In the genomic region with DNA sequence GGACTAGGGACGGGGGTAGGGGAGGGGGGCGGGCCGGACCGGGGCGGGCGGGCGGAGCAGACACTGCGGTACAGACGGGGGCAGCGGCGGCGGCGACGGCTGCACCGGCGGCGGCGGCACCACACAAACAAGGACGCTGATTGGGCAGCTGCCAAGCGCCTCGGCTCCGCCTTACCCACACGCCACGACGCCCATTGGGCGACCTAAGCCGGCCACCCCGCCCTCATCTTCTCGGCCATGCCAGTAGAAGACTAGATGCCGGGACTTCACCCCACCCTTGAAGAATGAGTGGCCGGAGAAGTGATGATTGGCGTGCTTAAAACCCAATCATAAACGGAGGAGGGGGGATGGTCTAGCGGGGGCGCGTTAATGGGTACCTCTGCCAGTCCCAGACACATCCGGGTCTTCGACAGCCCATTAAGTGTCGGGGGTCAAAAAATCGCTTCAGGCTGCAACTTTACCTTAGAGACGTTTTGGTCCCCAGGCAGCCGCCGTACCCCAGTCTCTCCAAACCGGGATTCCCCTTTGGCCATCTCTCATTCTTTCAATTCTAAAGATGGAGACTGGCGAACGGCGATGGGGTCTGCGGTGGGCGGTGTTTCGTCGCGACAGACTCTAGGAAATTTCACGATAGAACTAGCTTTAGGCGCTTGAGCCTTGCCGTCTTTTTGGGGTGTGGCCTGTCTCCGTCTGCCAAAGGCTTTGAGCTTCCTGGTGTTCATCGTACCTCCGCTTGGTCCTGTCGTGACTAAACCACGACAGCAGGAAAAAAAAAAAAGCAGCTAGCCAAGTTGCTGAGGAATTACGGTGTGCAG, we compare ENCODE assay signal across 8 cellular contexts. TPM values are rescaled to one million over a fixed set of nuclear protein-coding genes. Genes with fewer than 3 reads are reported as not detected.
DNase-seq lines count a peak whose midpoint lies in the region; ATAC-seq, FAIRE-seq and TF ChIP-seq lines count a peak whose summit lies in the region.

A gene (minus strand): TSS at position 135 of the 815 bp plus-strand sequence. CDS start 94,625 bp downstream, outside the sequence.

- peaks cover 0 to 43% of the 10 kb centered on the region in 2 donors for H3K4me1 ChIP-seq in right atrium auricular region
- peaks cover 31% of the 10 kb centered on the region for H3K4me1 ChIP-seq in psoas muscle

- H3K4me1 Mint-ChIP-seq in T-helper 17 cell, result peaks cover 45% of the 10 kb centered on the region

- peak; percentile 100 for DNase-seq in NCI-H1694 treated with DMSO at 0.1 percent for 48 hours (lab: John Stamatoyannopoulos, UW)
- peak; percentile 96 to 98 (median 96) for DNase-seq in T-helper 17 cell
- peak; percentile 99 for DNase-seq in right atrium auricular region (ENCODE audit: low spot score)
- peak; percentile 99 to 100 for DNase-seq in psoas muscle
- DNase-seq in urothelium cell line (ENCODE audit: low spot score), result peak; percentile 99

- H3K4me3 ChIP-seq in right atrium auricular region, result peak within 1 kb of the TSS; percentile 73 to 84
- peak within 1 kb of the TSS; percentile 72 for H3K4me3 ChIP-seq in psoas muscle

- H3K27ac ChIP-seq in angular gyrus (ENCODE audit: low read depth, low read length) (peak within 1 kb of the TSS; percentile 91), right atrium auricular region (peak within 1 kb of the TSS; percentile 94 to 96), psoas muscle (peak within 1 kb of the TSS; percentile 92)

- FAIRE-seq in urothelium cell line (lab: Jason Lieb, UNC), result no peak

- peak within 1 kb of the TSS; percentile 97 for H3K4me3 Mint-ChIP-seq in T-helper 17 cell

- no peaks in the 10 kb centered on the region for H3K27me3 Mint-ChIP-seq in T-helper 17 cell

- H3K27ac Mint-ChIP-seq in T-helper 17 cell, result peak within 1 kb of the TSS; percentile 99

- intact Hi-C loops in psoas muscle (cut with DNase I), result loop anchor here (5.0 kb wide), 3 partner anchors 41 to 126 kb away; no protein-coding TSS in a partner anchor

- peak in 1 of 2 donors; percentile 5 for TF ChIP-seq CTCF in right atrium auricular region (IDR thresholded peaks at IDR 0.05)
- TF ChIP-seq CTCF in psoas muscle (IDR thresholded peaks at IDR 0.05), result no peak

- H3K36me3 ChIP-seq in right atrium auricular region, result no peaks in the 10 kb centered on the region
- no peaks in the 10 kb centered on the region for H3K36me3 ChIP-seq in psoas muscle (ENCODE audit: insufficient read depth in 1 of 2, low read depth in 1 of 2)

- H3K9me3 ChIP-seq in T-helper 17 cell (ENCODE audit: control insufficient read depth, low read length, poor library complexity, severe bottlenecking) (no peaks in the 10 kb centered on the region), right atrium auricular region (no peaks in the 10 kb centered on the region), psoas muscle (no peaks in the 10 kb centered on the region)

- peak; percentile 58 for TF ChIP-seq POLR2A in GM15510 (IDR thresholded peaks at IDR 0.05; ENCODE audit: borderline replicate concordance, extremely low read depth, insufficient read length)

- H3K27me3 ChIP-seq in right atrium auricular region (no peaks in the 10 kb centered on the region), psoas muscle (ENCODE audit: insufficient read depth in 3 of 3, low read length in 2 of 3) (no peaks in the 10 kb centered on the region)

- no peaks in the 10 kb centered on the region for H3K36me3 Mint-ChIP-seq in T-helper 17 cell (ENCODE audit: low read depth)

- ATAC-seq in HG02885 (IDR thresholded peaks at IDR 0.05; ENCODE audit: poor library complexity, unreplicated experiment) (peak; percentile 95), T-helper 17 cell (peak; percentile 93), psoas muscle (peak; percentile 95 to 98 (median 96))

- 0 to 1% (median 0%) methylated on average over 56 to 61 of the region's 61 CpGs for WGBS in psoas muscle, 3 donors

RNA-seq across cellular contexts. Expression of the gene that starts here (rescaled TPM):
- 10 to 100 TPM; 63.3 to 72.9 TPM for total RNA-seq in T-helper 17 cell
- 10 to 100 TPM; 18.7 to 32.7 TPM for total RNA-seq in right atrium auricular region
- 10 to 100 TPM; 34.8 to 53.1 (median 43.1) TPM for total RNA-seq in psoas muscle
- 1 to 10 TPM; 3.4 to 9.4 (median 5.7) TPM for polyA plus RNA-seq in psoas muscle

Comparison
In these comparisons a context has a peak if more than half of its experiments do, and no peak if none do; other contexts are left out.
1. Peak in every context shown above with its lines: DNase-seq, ATAC-seq, H3K4me3 ChIP-seq and H3K27ac ChIP-seq.